Comparison of ENCODE assay signal across 15 cellular contexts in the genomic region with DNA sequence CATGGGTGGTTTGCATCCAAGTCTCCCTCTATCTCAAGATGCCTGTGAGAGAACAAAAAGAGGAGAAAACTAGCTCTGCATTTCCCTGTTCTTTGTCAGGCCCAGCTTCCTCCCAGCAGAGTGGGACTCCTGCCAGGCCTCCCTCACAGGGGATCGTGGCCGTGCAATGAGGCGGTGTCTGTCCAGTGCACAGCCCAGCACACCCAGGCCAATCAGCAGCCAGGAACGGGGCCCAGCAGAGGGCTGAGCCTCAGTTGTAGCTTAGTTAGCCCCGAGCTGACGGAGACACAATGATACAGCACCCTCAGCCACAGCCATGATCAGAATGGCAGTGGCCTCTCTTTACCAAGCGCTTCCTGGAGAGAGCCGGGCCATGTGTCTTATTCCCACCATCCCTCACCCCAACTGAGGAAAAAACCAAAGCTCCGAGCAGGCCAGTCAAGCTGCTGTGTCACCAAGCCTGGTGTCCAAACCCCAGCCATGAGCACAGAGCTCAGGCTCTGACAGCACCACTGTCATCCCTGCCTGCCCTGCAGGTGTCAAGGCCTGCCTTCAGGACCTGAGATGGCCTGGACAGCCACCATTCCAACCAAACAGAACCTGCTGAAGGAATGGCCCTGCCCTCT.
A peak's percentile ranks its signal among the peaks of the same experiment; 100 is the strongest.
DNase-seq lines count a peak whose midpoint lies in the region; TF ChIP-seq lines count a peak whose summit lies in the region.
"Had no signal": no experiment of that assay in that cellular context is flagged by ENCODE, and none has a peak within 500 bp of the region (broad histone marks: within the 10 kb centered on the region; RNA-seq: fewer than 3 reads in every experiment).

No MANE protein-coding gene starts in this region.

- H3K27me3 Mint-ChIP-seq in glutamatergic neuron (ENCODE audit: unreplicated experiment) (peaks cover 6% of the 10 kb centered on the region), neural progenitor cell (ENCODE audit: insufficient read depth, low read depth) (peaks cover 9% of the 10 kb centered on the region)
- no peaks in the 10 kb centered on the region for H3K27me3 Mint-ChIP-seq in activated naive CD8-positive, alpha-beta T cell treated with anti-CD3 and anti-CD28 coated beads for 36 hours
- H3K27me3 Mint-ChIP-seq: CD4-positive, alpha-beta T cell had no signal

- no peak overlapping the region for H2AFZ ChIP-seq in neural progenitor cell (replicated peaks)

- H3K27ac ChIP-seq in neural progenitor cell, result no peak overlapping the region
- H3K27ac ChIP-seq: gastrocnemius medialis, upper lobe of right lung had no signal

- H3K4me3 Mint-ChIP-seq in glutamatergic neuron (ENCODE audit: unreplicated experiment) (peak overlapping the region; percentile 60), neural progenitor cell (no peak overlapping the region)
- H3K4me3 Mint-ChIP-seq in activated naive CD8-positive, alpha-beta T cell treated with anti-CD3 and anti-CD28 coated beads for 36 hours, result no peak overlapping the region
- H3K4me3 Mint-ChIP-seq: CD4-positive, alpha-beta T cell; T-helper 2 cell treated with Interferon-gamma antibody and Interleukin-4, amounts not matched to agents 5 μg/mL and 100 μg/mL, for 36 hours had no signal

- H3K9me3 ChIP-seq in neural progenitor cell (ENCODE audit: low read depth), result no peaks in the 10 kb centered on the region
- H3K9me3 ChIP-seq: gastrocnemius medialis, upper lobe of right lung had no signal

- DNase-seq in C1 segment of cervical spinal cord (lab: John Stamatoyannopoulos, UW), result peak in 11 of 14 donors; percentile 10 to 48 (median 29)
- peak; percentile 79 for DNase-seq in astrocyte of the hippocampus (ENCODE audit: low read depth, low spot score)
- no peak for DNase-seq in glutamatergic neuron
- no peak for DNase-seq in neural progenitor cell (ENCODE audit: low spot score)
- DNase-seq in NCI-H69 (lab: John Stamatoyannopoulos, UW), result no peak
- no peak for DNase-seq in activated naive CD4-positive, alpha-beta T cell treated with anti-CD3 and anti-CD28 coated beads, Interleukin-2, amount 50 U/mL, for 16 hours
- no peak for DNase-seq in SKM-1 treated with dmso at 0.1 percent for 144 hours (lab: John Stamatoyannopoulos, UW; ENCODE audit: unreplicated experiment)
- DNase-seq in activated naive CD8-positive, alpha-beta T cell treated with anti-CD3 and anti-CD28 coated beads for 36 hours, result no peak
- DNase-seq: CD4-positive, alpha-beta T cell; central memory CD4-positive, alpha-beta T cell; gastrocnemius medialis; mammary epithelial cell; NCI-H187; upper lobe of right lung had no signal

- H3K36me3 Mint-ChIP-seq in glutamatergic neuron (ENCODE audit: unreplicated experiment) (no peaks in the 10 kb centered on the region), neural progenitor cell (no peaks in the 10 kb centered on the region)
- no peaks in the 10 kb centered on the region for H3K36me3 Mint-ChIP-seq in activated naive CD8-positive, alpha-beta T cell treated with anti-CD3 and anti-CD28 coated beads for 36 hours

- peaks cover 26% of the 10 kb centered on the region for H3F3A ChIP-seq in neural progenitor cell (ENCODE audit: low read depth)

- H3K79me2 ChIP-seq in neural progenitor cell (ENCODE audit: low read depth), result no peaks in the 10 kb centered on the region

- H3K9ac ChIP-seq in neural progenitor cell, result no peak overlapping the region

- H3K36me3 ChIP-seq in neural progenitor cell, result no peaks in the 10 kb centered on the region
- H3K36me3 ChIP-seq: gastrocnemius medialis, upper lobe of right lung had no signal

- no peak overlapping the region for H3K4me3 ChIP-seq in neural progenitor cell
- H3K4me3 ChIP-seq: gastrocnemius medialis, upper lobe of right lung had no signal

- peaks cover 10% of the 10 kb centered on the region for H4K20me1 ChIP-seq in neural progenitor cell (ENCODE audit: low read depth)

- H3K27ac Mint-ChIP-seq in glutamatergic neuron (ENCODE audit: unreplicated experiment) (peak overlapping the region; percentile 56), neural progenitor cell (peak overlapping the region; percentile 23)
- no peak overlapping the region for H3K27ac Mint-ChIP-seq in activated naive CD8-positive, alpha-beta T cell treated with anti-CD3 and anti-CD28 coated beads for 36 hours
- H3K27ac Mint-ChIP-seq: CD4-positive, alpha-beta T cell; T-helper 2 cell treated with Interferon-gamma antibody and Interleukin-4, amounts not matched to agents 5 μg/mL and 100 μg/mL, for 36 hours had no signal

- TF ChIP-seq CTCF in glutamatergic neuron (IDR thresholded peaks at IDR 0.05; ENCODE audit: partially characterized antibody, unreplicated experiment) (no peak), neural progenitor cell (IDR thresholded peaks at IDR 0.05) (no peak)

- H3K4me1 ChIP-seq in neural progenitor cell, result peaks cover 31% of the 10 kb centered on the region
- H3K4me1 ChIP-seq: upper lobe of right lung had no signal

- H3K4me2 ChIP-seq in neural progenitor cell, result no peak overlapping the region

- H3K9me3 Mint-ChIP-seq in glutamatergic neuron (ENCODE audit: unreplicated experiment), result peaks cover 2% of the 10 kb centered on the region
- H3K9me3 Mint-ChIP-seq in neural progenitor cell, result no peaks in the 10 kb centered on the region
- H3K9me3 Mint-ChIP-seq in activated naive CD8-positive, alpha-beta T cell treated with anti-CD3 and anti-CD28 coated beads for 36 hours, result no peaks in the 10 kb centered on the region
- H3K9me3 Mint-ChIP-seq: CD4-positive, alpha-beta T cell; T-helper 2 cell treated with Interferon-gamma antibody and Interleukin-4, amounts not matched to agents 5 μg/mL and 100 μg/mL, for 36 hours had no signal

- H3K27me3 ChIP-seq in neural progenitor cell, result no peaks in the 10 kb centered on the region
- H3K27me3 ChIP-seq: gastrocnemius medialis, upper lobe of right lung had no signal

- H3K4me1 Mint-ChIP-seq in glutamatergic neuron (ENCODE audit: low read depth, unreplicated experiment) (peaks cover 20% of the 10 kb centered on the region), neural progenitor cell (peaks cover 29% of the 10 kb centered on the region)
- no peaks in the 10 kb centered on the region for H3K4me1 Mint-ChIP-seq in activated naive CD8-positive, alpha-beta T cell treated with anti-CD3 and anti-CD28 coated beads for 36 hours

Comparison
In these comparisons a context has a peak if more than half of its experiments do, and no peak if none do; other contexts are left out.
1. DNase-seq: peak in C1 segment of cervical spinal cord (11 of 14) and astrocyte of the hippocampus (single experiment); none in glutamatergic neuron (single experiment), neural progenitor cell (single experiment), NCI-H69 (single experiment), activated naive CD4-positive, alpha-beta T cell treated with anti-CD3 and anti-CD28 coated beads, Interleukin-2, amount 50 U/mL, for 16 hours (single experiment), SKM-1 treated with dmso at 0.1 percent for 144 hours (single experiment) and activated naive CD8-positive, alpha-beta T cell treated with anti-CD3 and anti-CD28 coated beads for 36 hours (single experiment).